ENCODE assay signal across 8 cellular contexts in genomic region chr16:1543085-1543896, GRCh38. TPM values are rescaled to one million over a fixed set of nuclear protein-coding genes. Genes with fewer than 3 reads are reported as not detected.
DNase-seq lines count a peak whose midpoint lies in the region; ATAC-seq and TF ChIP-seq lines count a peak whose summit lies in the region.

No MANE protein-coding gene starts in this region.

- TF ChIP-seq CTCF in epithelial cell of proximal tubule (conservative IDR thresholded peaks at IDR 0.05; ENCODE audit: low read depth, low read length) = peak; percentile 12
- TF ChIP-seq CTCF in testis (IDR thresholded peaks at IDR 0.05) = no peak

- H3K9me3 Mint-ChIP-seq in naive thymus-derived CD4-positive, alpha-beta T cell = no peaks in the 10 kb centered on the region

- H3K27ac Mint-ChIP-seq in naive thymus-derived CD4-positive, alpha-beta T cell = peak overlapping the region; percentile 71 to 95 (median 86)

- peaks cover 0 to 83% (median 20%) of the 10 kb centered on the region in 3 experiments for H3K36me3 ChIP-seq in naive thymus-derived CD4-positive, alpha-beta T cell (ENCODE audit: control insufficient read depth in 2 of 3, insufficient read depth in 3 of 3, low read length in 3 of 3)
- no peaks in the 10 kb centered on the region for H3K36me3 ChIP-seq in testis (ENCODE audit: low read depth, missing control alignments)

- CTCF ChIA-PET in naive thymus-derived CD4-positive, alpha-beta T cell (lab: Charles Lee) = interaction anchor here (0.6 kb wide), 1 partner anchor 45 kb away, joined by 3 read pairs; no protein-coding TSS in a partner anchor

- DNase-seq in CMK (ENCODE audit: low read depth) = peak; percentile 27
- DNase-seq in Kasumi-1 (lab: John Stamatoyannopoulos, UW) = peak; percentile 64 to 66
- peak; percentile 63 to 68 for DNase-seq in activated CD4-positive, alpha-beta T cell treated with anti-CD3 and anti-CD28 coated beads, Interleukin-2, amount 50 U/mL, for 4 hours
- no peak for DNase-seq in epithelial cell of proximal tubule (ENCODE audit: low read depth)
- peak in 5 of 9 donors; percentile 23 to 59 (median 38) for DNase-seq in naive thymus-derived CD4-positive, alpha-beta T cell
- DNase-seq in testis = peak; percentile 37
- DNase-seq in NCI-H748 treated with DMSO at 0.1 percent for 48 hours (lab: John Stamatoyannopoulos, UW) = no peak

- H3K9me3 ChIP-seq in naive thymus-derived CD4-positive, alpha-beta T cell (ENCODE audit: control insufficient read depth in 2 of 3, low read length in 3 of 3) = no peaks in the 10 kb centered on the region
- no peaks in the 10 kb centered on the region for H3K9me3 ChIP-seq in testis

- peaks cover 13 to 70% of the 10 kb centered on the region in 2 donors for H3K4me1 ChIP-seq in naive thymus-derived CD4-positive, alpha-beta T cell (ENCODE audit: control insufficient read depth in 2 of 2, insufficient read depth in 2 of 2, low read length in 2 of 2)
- peaks cover 27% of the 10 kb centered on the region for H3K4me1 ChIP-seq in testis

- H3K36me3 Mint-ChIP-seq in naive thymus-derived CD4-positive, alpha-beta T cell = peaks cover 0 to 14% (median 8%) of the 10 kb centered on the region in 5 donors

- TF ChIP-seq POLR2A in testis (IDR thresholded peaks at IDR 0.05) = no peak

- no peak overlapping the region for H3K4me3 ChIP-seq in epithelial cell of proximal tubule (ENCODE audit: low read depth, low read length)
- H3K4me3 ChIP-seq in naive thymus-derived CD4-positive, alpha-beta T cell (ENCODE audit: low read length) = no peak overlapping the region
- H3K4me3 ChIP-seq in testis = no peak overlapping the region

- intact Hi-C loops in naive thymus-derived CD4-positive, alpha-beta T cell (cut with micrococcal nuclease) = loop anchor here (1.0 kb wide), 2 partner anchors 10 to 50 kb away; partner anchors contain the start of genes TMEM204 (in 2 of the 2) and TELO2 (in 1 of the 2)
- intact Hi-C loops in testis (cut with DNase I; ENCODE audit: low total_unique reads) = no loop called here

- no peaks in the 10 kb centered on the region for H3K27me3 Mint-ChIP-seq in naive thymus-derived CD4-positive, alpha-beta T cell

- WGBS in testis, 2 donors = 58 to 64% methylated on average over 22 to 30 of the region's 30 CpGs

- H3K4me3 Mint-ChIP-seq in naive thymus-derived CD4-positive, alpha-beta T cell = peak overlapping the region; percentile 70 to 86 (median 76)

- POLR2A ChIA-PET in naive thymus-derived CD4-positive, alpha-beta T cell (lab: Charles Lee) = interaction anchor here (1.0 to 4.8 kb wide), 3 partner anchors 9 to 30 kb away, joined by 3 to 27 read pairs (median 12); partner anchors contain the start of gene TMEM204

- ATAC-seq in naive thymus-derived CD4-positive, alpha-beta T cell = peak; percentile 81
- no peak for ATAC-seq in HG03097 (IDR thresholded peaks at IDR 0.05; ENCODE audit: low FRiP score, unreplicated experiment)

- H3K27me3 ChIP-seq in naive thymus-derived CD4-positive, alpha-beta T cell (ENCODE audit: control insufficient read depth in 2 of 2, insufficient read depth in 2 of 2, low read length in 2 of 2) = no peaks in the 10 kb centered on the region
- no peaks in the 10 kb centered on the region for H3K27me3 ChIP-seq in testis

- peaks cover 51 to 89% (median 66%) of the 10 kb centered on the region in 7 donors for H3K4me1 Mint-ChIP-seq in naive thymus-derived CD4-positive, alpha-beta T cell

- H3K27ac ChIP-seq in naive thymus-derived CD4-positive, alpha-beta T cell (ENCODE audit: low read depth, low read length) = peak overlapping the region; percentile 51
- H3K27ac ChIP-seq in testis = peak overlapping the region in 1 of 2 donors; percentile 42

RNA-seq across cellular contexts. Expression of gene TMEM204, which starts 9.8 kb away (rescaled TPM):
- total RNA-seq in epithelial cell of proximal tubule = 1.4 TPM in 1 of 2 replicates, not detected in the other
- total RNA-seq in naive thymus-derived CD4-positive, alpha-beta T cell = 100 to 1,000 TPM in 2 of 5 experiments, 10 to 100 TPM in 3; 26.3 to 162 (median 47.5) TPM
- 100 to 1,000 TPM; 152 to 186 TPM for polyA plus RNA-seq in naive thymus-derived CD4-positive, alpha-beta T cell
- total RNA-seq in testis = 10 to 100 TPM; 19.4 to 21.4 TPM
- 13.7 TPM for polyA plus RNA-seq in testis (ENCODE audit: insufficient read depth, low read depth, low replicate concordance)

RNA-seq across cellular contexts. Expression of gene TELO2, which starts 50.1 kb away (rescaled TPM):
- total RNA-seq in epithelial cell of proximal tubule = 33.5 and 45.9 TPM in 2 replicates
- 10 to 100 TPM; 46.9 to 58.9 (median 50.3) TPM for total RNA-seq in naive thymus-derived CD4-positive, alpha-beta T cell
- 10 to 100 TPM; 10.5 to 18.7 TPM for polyA plus RNA-seq in naive thymus-derived CD4-positive, alpha-beta T cell
- total RNA-seq in testis = 10 to 100 TPM; 45.2 to 46.0 TPM
- polyA plus RNA-seq in testis (ENCODE audit: insufficient read depth, low read depth, low replicate concordance) = 25.7 TPM

RNA-seq across cellular contexts. Expression of gene PTX4, which starts 54.5 kb away (rescaled TPM):
- not detected in 2 replicates for total RNA-seq in epithelial cell of proximal tubule
- under 1 TPM in 2 of 5 experiments, not detected in 3; 0.24 to 0.64 TPM for total RNA-seq in naive thymus-derived CD4-positive, alpha-beta T cell
- not detected for polyA plus RNA-seq in naive thymus-derived CD4-positive, alpha-beta T cell
- total RNA-seq in testis = 1 to 10 TPM; 1.7 to 3.4 TPM
- polyA plus RNA-seq in testis (ENCODE audit: insufficient read depth, low read depth, low replicate concordance) = 1.3 TPM

Comparison
In these comparisons a context has a peak if more than half of its experiments do, and no peak if none do; other contexts are left out.
1. DNase-seq: peak in CMK (single experiment), Kasumi-1 (2 of 2), activated CD4-positive, alpha-beta T cell treated with anti-CD3 and anti-CD28 coated beads, Interleukin-2, amount 50 U/mL, for 4 hours (2 of 2), naive thymus-derived CD4-positive, alpha-beta T cell (5 of 9) and testis (single experiment); none in epithelial cell of proximal tubule (single experiment) and NCI-H748 treated with DMSO at 0.1 percent for 48 hours (single experiment).